Comparison of ENCODE assay signal across 23 cellular contexts in genomic region chr4:141573678-141574077, GRCh38.
DNase-seq lines count a peak whose midpoint lies in the region; ATAC-seq, FAIRE-seq and TF ChIP-seq lines count a peak whose summit lies in the region.
"Had no signal": no experiment of that assay in that cellular context is flagged by ENCODE, and none has a peak within 500 bp of the region (broad histone marks: within the 10 kb centered on the region; RNA-seq: fewer than 3 reads in every experiment).

No MANE protein-coding gene starts in this region.

- H4K20me1 ChIP-seq in smooth muscle cell (ENCODE audit: low read depth) = no peaks in the 10 kb centered on the region
- H4K20me1 ChIP-seq: BLaER1 treated with 17β-estradiol and CSF1 and Interleukin-3, amounts not matched to agents 10 nM and 100 nM had no signal

- no peaks in the 10 kb centered on the region for H3K36me3 ChIP-seq in thyroid gland
- no peaks in the 10 kb centered on the region for H3K36me3 ChIP-seq in smooth muscle cell (ENCODE audit: low read depth)
- H3K36me3 ChIP-seq: BLaER1 treated with 17β-estradiol and CSF1 and Interleukin-3, amounts not matched to agents 10 nM and 100 nM had no signal

- H3K9me3 ChIP-seq in thyroid gland (no peaks in the 10 kb centered on the region), smooth muscle cell (replicated peaks; ENCODE audit: low read depth) (no peaks in the 10 kb centered on the region)
- H3K9me3 ChIP-seq: BLaER1 treated with 17β-estradiol and CSF1 and Interleukin-3, amounts not matched to agents 10 nM and 100 nM had no signal

- no peaks in the 10 kb centered on the region for H3K79me2 ChIP-seq in smooth muscle cell (ENCODE audit: low read depth)

- peak; percentile 9 for FAIRE-seq in GM18507 (lab: Jason Lieb, UNC)
- FAIRE-seq: A204.1, GM12891, GM19239 had no signal

- no peak for TF ChIP-seq POLR2A in thyroid gland (IDR thresholded peaks at IDR 0.05)

- intact Hi-C loops in thyroid gland (cut with DNase I) = no loop called here

- H3K4me1 ChIP-seq in thyroid gland (peaks cover 0 to 9% of the 10 kb centered on the region in 2 donors), smooth muscle cell (ENCODE audit: low read depth) (no peaks in the 10 kb centered on the region)
- H3K4me1 ChIP-seq: BLaER1 treated with 17β-estradiol and CSF1 and Interleukin-3, amounts not matched to agents 10 nM and 100 nM had no signal

- H2AFZ ChIP-seq in smooth muscle cell (ENCODE audit: low read depth) = no peak overlapping the region

- no peaks in the 10 kb centered on the region for H3F3A ChIP-seq in smooth muscle cell (ENCODE audit: low read depth)

- H3K27me3 ChIP-seq in thyroid gland = no peaks in the 10 kb centered on the region
- no peaks in the 10 kb centered on the region for H3K27me3 ChIP-seq in smooth muscle cell (ENCODE audit: low read depth)
- H3K27me3 ChIP-seq: BLaER1 treated with 17β-estradiol and CSF1 and Interleukin-3, amounts not matched to agents 10 nM and 100 nM had no signal

- no peak for TF ChIP-seq CTCF in thyroid gland (IDR thresholded peaks at IDR 0.05)
- TF ChIP-seq CTCF in smooth muscle cell (IDR thresholded peaks at IDR 0.05; ENCODE audit: borderline replicate concordance, insufficient read depth, poor library complexity, severe bottlenecking) = no peak

- H3K4me3 ChIP-seq in thyroid gland (replicated peaks in 1 of 3) = no peak overlapping the region
- H3K4me3 ChIP-seq in smooth muscle cell = no peak overlapping the region
- H3K4me3 ChIP-seq: BLaER1 treated with 17β-estradiol and CSF1 and Interleukin-3, amounts not matched to agents 10 nM and 100 nM had no signal

- no peak overlapping the region for H3K4me2 ChIP-seq in smooth muscle cell
- H3K4me2 ChIP-seq: BLaER1 treated with 17β-estradiol and CSF1 and Interleukin-3, amounts not matched to agents 10 nM and 100 nM had no signal

- no peak for DNase-seq in GM18507 (ENCODE audit: extremely low spot score, insufficient read length, low read depth)
- DNase-seq in EL = no peak
- DNase-seq in thyroid gland = no peak
- no peak for DNase-seq in smooth muscle cell (lab: John Stamatoyannopoulos, UW; ENCODE audit: unreplicated experiment)
- DNase-seq in DMS79 (lab: John Stamatoyannopoulos, UW) = no peak
- DNase-seq: 8988T; AML-193; CD4-positive, alpha-beta memory T cell; CD4-positive, CD25-positive, alpha-beta regulatory T cell; CD8-positive, alpha-beta memory T cell; COR-L47; DMS 273 treated with DMSO at 0.1 percent for 48 hours; DMS153; DMS53; DMS79 treated with DMSO at 0.1 percent for 48 hours; GDM1 had no signal

- H3K9ac ChIP-seq in smooth muscle cell (ENCODE audit: low read depth) = no peak overlapping the region
- H3K9ac ChIP-seq: BLaER1 treated with 17β-estradiol and CSF1 and Interleukin-3, amounts not matched to agents 10 nM and 100 nM had no signal

- ATAC-seq in HG02610 (IDR thresholded peaks at IDR 0.05; ENCODE audit: unreplicated experiment) (peak; percentile 60), HG03432 (IDR thresholded peaks at IDR 0.05; ENCODE audit: unreplicated experiment) (peak; percentile 37)

- H3K27ac ChIP-seq in thyroid gland = no peak overlapping the region
- H3K27ac ChIP-seq in smooth muscle cell (ENCODE audit: low read depth) = no peak overlapping the region
- H3K27ac ChIP-seq: BLaER1 treated with 17β-estradiol and CSF1 and Interleukin-3, amounts not matched to agents 10 nM and 100 nM; C4-2B had no signal
